In genomic region chr13:67042556-67042955, GRCh38 we compare ENCODE assay signal across 25 cellular contexts.
"Had no signal": no experiment of that assay in that cellular context is flagged by ENCODE, and none has a peak within 500 bp of the region (broad histone marks: within the 10 kb centered on the region; RNA-seq: fewer than 3 reads in every experiment).

No MANE protein-coding gene starts in this region.

- ATAC-seq: activated T-helper 17 cell treated with anti-CD3 and anti-CD28 coated beads, Interleukin-2, amount 50 U/mL, for 72 hours; Panc1; Right ventricle myocardium inferior had no signal

- DNase-seq: activated CD4-positive, alpha-beta memory T cell treated with anti-CD3 and anti-CD28 coated beads, Interleukin-2, amount 10 ng/mL, durations not matched to agents 7 days and 5 days; activated CD4-positive, alpha-beta T cell treated with anti-CD3 and anti-CD28 coated beads, Interleukin-2, amount 10 ng/mL, durations not matched to agents 7 days and 5 days; activated CD4-positive, CD25-positive, alpha-beta regulatory T cell; activated gamma-delta T cell treated with Interleukin-2 at 50 U/mL for 16 hours; activated naive CD4-positive, alpha-beta T cell treated with anti-CD3 and anti-CD28 coated beads, Interleukin-2, amount 10 ng/mL, durations not matched to agents 7 days and 5 days; activated naive CD8-positive, alpha-beta T cell treated with anti-CD3 and anti-CD28 coated beads for 36 hours; activated T-cell treated with anti-CD3 and anti-CD28 coated beads for 4 hours; activated T-cell treated with anti-CD3 and anti-CD28 coated beads, Interleukin-2, amount 50 U/mL, for 48 hours; KG1; NCI-H1048; NCI-H146; NCI-H187 treated with DMSO at 0.1 percent for 48 hours; NCI-H2081 treated with DMSO at 0.1 percent for 48 hours; NCI-H524; NCI-H774; NK-92 treated with Interleukin-12 subunit alpha and Interleukin-12 subunit beta, amount 100 ng/mL, for 24 hours; OCI-M1; RPMI8226; SJCRH30; SK-N-SH; T-helper 1 cell had no signal

- H3K27ac ChIP-seq: SJCRH30, VCaP had no signal
